24 cellular contexts compared by ENCODE assay signal in genomic region chr10:20682782-20683181, GRCh38.
A peak's percentile ranks its signal among the peaks of the same experiment; 100 is the strongest.
DNase-seq lines count a peak whose midpoint lies in the region; TF ChIP-seq lines count a peak whose summit lies in the region.
"Had no signal": no experiment of that assay in that cellular context is flagged by ENCODE, and none has a peak within 500 bp of the region (broad histone marks: within the 10 kb centered on the region; RNA-seq: fewer than 3 reads in every experiment).

No MANE protein-coding gene starts in this region.

- no peaks in the 10 kb centered on the region for H4K20me1 ChIP-seq in PC-9 (ENCODE audit: insufficient read depth)

- no peak overlapping the region for H3K27ac ChIP-seq in neuronal stem cell (replicated peaks; ENCODE audit: low read length)
- H3K27ac ChIP-seq in PC-9: no peak overlapping the region
- H3K27ac ChIP-seq: Peyer's patch, SK-N-MC had no signal

- H2BK15ac ChIP-seq in neuronal stem cell (ENCODE audit: low read length): no peak overlapping the region

- H3F3A ChIP-seq in PC-9 (ENCODE audit: insufficient read depth, low read depth): no peaks in the 10 kb centered on the region

- no peak overlapping the region for H3K18ac ChIP-seq in neuronal stem cell (ENCODE audit: low read length)

- H3K4me3 Mint-ChIP-seq in mesothelial cell of epicardium: no peak overlapping the region
- H3K4me3 Mint-ChIP-seq: HFFc6 had no signal

- peaks cover 2% of the 10 kb centered on the region for H3K36me3 Mint-ChIP-seq in mesothelial cell of epicardium

- H3K79me1 ChIP-seq in neuronal stem cell (ENCODE audit: low read depth, low read length): no peaks in the 10 kb centered on the region

- DNase-seq in DMS53 treated with DMSO at 0.1 percent for 48 hours (lab: John Stamatoyannopoulos, UW; ENCODE audit: unreplicated experiment) (peak; percentile 38), NB4 (ENCODE audit: low read depth) (peak; percentile 0), erythroblast (lab: John Stamatoyannopoulos, UW) (peak; percentile 41 to 61), neuronal stem cell (ENCODE audit: low spot score) (no peak), NCI-H2196 treated with DMSO at 0.1 percent for 48 hours (lab: John Stamatoyannopoulos, UW; ENCODE audit: unreplicated experiment) (no peak), PC-9 (no peak), mesothelial cell of epicardium (ENCODE audit: low spot score in 2 of 2, unreplicated experiment in 2 of 2) (no peak)
- DNase-seq in activated CD4-positive, alpha-beta T cell treated with anti-CD3 and anti-CD28 coated beads for 1 hour: no peak
- DNase-seq: ACHN, DMS153, GOT3, HFFc6, IMR-90, NCI-H1105 treated with DMSO at 0.1 percent for 48 hours, NCI-H146, NCI-H1930, NCI-H2107, NCI-H446, NCI-H524 treated with DMSO at 0.1 percent for 48 hours, NCI-H774, SHP77 treated with DMSO at 0.1 percent for 48 hours had no signal

- H2AFZ ChIP-seq in neuronal stem cell (ENCODE audit: low read length): peak overlapping the region; percentile 11
- no peak overlapping the region for H2AFZ ChIP-seq in PC-9

- H2BK5ac ChIP-seq in neuronal stem cell (ENCODE audit: low read length): no peak overlapping the region

- intact Hi-C loops in PC-9 (cut with micrococcal nuclease; ENCODE audit: unreplicated experiment): no loop called here

- no peaks in the 10 kb centered on the region for H3K9me2 ChIP-seq in PC-9 (ENCODE audit: insufficient read depth)

- no peaks in the 10 kb centered on the region for H3K27me3 ChIP-seq in neuronal stem cell (ENCODE audit: control insufficient read depth in 3 of 3, insufficient read depth in 3 of 3, low read depth in 1 of 3, low read length in 3 of 3)
- H3K27me3 ChIP-seq in PC-9 (ENCODE audit: insufficient read depth, low read depth): peaks cover 4% of the 10 kb centered on the region; the same call in 1 of the 2 replicates
- H3K27me3 ChIP-seq: Peyer's patch had no signal

- no peak overlapping the region for H2BK12ac ChIP-seq in neuronal stem cell (ENCODE audit: low read length)

- H3K4me3 ChIP-seq in NB4 (ENCODE audit: low read depth, low read length) (no peak overlapping the region), neuronal stem cell (ENCODE audit: low read length in 2 of 2) (no peak overlapping the region), PC-9 (no peak overlapping the region)
- H3K4me3 ChIP-seq: HAP-1, Peyer's patch, SK-N-MC had no signal

- CTCF ChIA-PET in PC-9 (lab: Charles Lee): no interaction called here

- BruUV-seq in PC-9 (replicated peaks; lab: Mats Ljungman, UMichigan): no TSS peak

- no peak for TF ChIP-seq POLR2A in NB4 (IDR thresholded peaks at IDR 0.05; ENCODE audit: extremely low read depth, insufficient read length)
- no peak for TF ChIP-seq POLR2A in erythroblast (IDR thresholded peaks at IDR 0.05; ENCODE audit: low read length)

- no peaks in the 10 kb centered on the region for H3K27me3 Mint-ChIP-seq in mesothelial cell of epicardium (ENCODE audit: low read depth)

- H4K91ac ChIP-seq in neuronal stem cell (ENCODE audit: low read depth, low read length, poor library complexity): no peak overlapping the region

- H3K4me1 ChIP-seq in neuronal stem cell (ENCODE audit: control insufficient read depth in 2 of 2, insufficient read depth in 1 of 2, low read depth in 1 of 2, low read length in 2 of 2) (no peaks in the 10 kb centered on the region), PC-9 (replicated peaks; ENCODE audit: insufficient read depth) (no peaks in the 10 kb centered on the region)
- H3K4me1 ChIP-seq: HAP-1, Peyer's patch had no signal

- H3K79me2 ChIP-seq in PC-9 (ENCODE audit: low read depth): no peaks in the 10 kb centered on the region

- H3K23ac ChIP-seq in neuronal stem cell (ENCODE audit: low read depth, low read length, poor library complexity): no peak overlapping the region

- no peak overlapping the region for H3K27ac Mint-ChIP-seq in mesothelial cell of epicardium
- H3K27ac Mint-ChIP-seq: HFFc6 had no signal

- H3K4ac ChIP-seq in neuronal stem cell (ENCODE audit: low read length): no peak overlapping the region

- peaks cover 6% of the 10 kb centered on the region for H3K9me3 Mint-ChIP-seq in mesothelial cell of epicardium

- no peak overlapping the region for H4K8ac ChIP-seq in neuronal stem cell (ENCODE audit: low read depth, low read length)

- no peak overlapping the region for H2AK5ac ChIP-seq in neuronal stem cell (ENCODE audit: low read depth, low read length)

- no peaks in the 10 kb centered on the region for H3K36me3 ChIP-seq in neuronal stem cell (replicated peaks in 1 of 2; ENCODE audit: control insufficient read depth in 2 of 2, insufficient read depth in 2 of 2, low read length in 2 of 2)
- H3K36me3 ChIP-seq in PC-9 (ENCODE audit: low read depth): no peaks in the 10 kb centered on the region
- H3K36me3 ChIP-seq: HAP-1, Peyer's patch had no signal

- H3K9ac ChIP-seq in neuronal stem cell (ENCODE audit: low read depth, low read length, poor library complexity): no peak overlapping the region

- H3K9me3 ChIP-seq in neuronal stem cell (replicated peaks in 1 of 2; ENCODE audit: control insufficient read depth in 2 of 2, insufficient read depth in 1 of 2, low read depth in 1 of 2, low read length in 2 of 2): no peaks in the 10 kb centered on the region
- no peaks in the 10 kb centered on the region for H3K9me3 ChIP-seq in PC-9 (ENCODE audit: insufficient read depth, low read depth)
- H3K9me3 ChIP-seq: HAP-1, Peyer's patch had no signal

- H3K14ac ChIP-seq in neuronal stem cell (ENCODE audit: low read length): no peak overlapping the region

- WGBS in neuronal stem cell (ENCODE audit: extremely low coverage in 2 of 2, insufficient read length in 2 of 2, insufficient replicate concordance in 1 of 2), 2 donors: no CpG with 5 or more reads among the region's 3 CpGs

- no peak for TF ChIP-seq CTCF in NB4 (IDR thresholded peaks at IDR 0.05; ENCODE audit: low read depth, low read length)
- TF ChIP-seq CTCF in PC-9 (conservative IDR thresholded peaks at IDR 0.05): no peak
- no peak for TF ChIP-seq CTCF in mesothelial cell of epicardium (IDR thresholded peaks at IDR 0.05; ENCODE audit: unreplicated experiment)

- POLR2A ChIA-PET in PC-9 (lab: Charles Lee; ENCODE audit: unreplicated experiment): no interaction called here

- H2BK120ac ChIP-seq in neuronal stem cell (ENCODE audit: low read depth, low read length): no peak overlapping the region

- H3K4me1 Mint-ChIP-seq in mesothelial cell of epicardium: peaks cover 18% of the 10 kb centered on the region

- no peak overlapping the region for H3K4me2 ChIP-seq in neuronal stem cell (ENCODE audit: insufficient read depth, low read length, poor library complexity, severe bottlenecking)
- no peak overlapping the region for H3K4me2 ChIP-seq in PC-9

Comparison
In these comparisons a context has a peak if more than half of its experiments do, and no peak if none do; other contexts are left out.
1. DNase-seq: peak in DMS53 treated with DMSO at 0.1 percent for 48 hours (single experiment), NB4 (single experiment) and erythroblast (2 of 2); none in neuronal stem cell (single experiment), NCI-H2196 treated with DMSO at 0.1 percent for 48 hours (single experiment), PC-9 (0 of 2), mesothelial cell of epicardium (0 of 2) and activated CD4-positive, alpha-beta T cell treated with anti-CD3 and anti-CD28 coated beads for 1 hour (single experiment).